In genomic region chr5:91556-92263, GRCh38 we compare ENCODE assay signal across 8 cellular contexts.
DNase-seq lines count a peak whose midpoint lies in the region; ATAC-seq and TF ChIP-seq lines count a peak whose summit lies in the region.

Gene PLEKHG4B (plus strand): TSS chr5:92168. CDS start chr5:92232, 64 bp downstream.

- peaks cover 46% of the 10 kb centered on the region for H3K27me3 Mint-ChIP-seq in nephron progenitor cell (ENCODE audit: low read depth, poor library complexity)

- peaks cover 15% of the 10 kb centered on the region for H3K36me3 Mint-ChIP-seq in nephron progenitor cell (ENCODE audit: low read depth)

- no peaks in the 10 kb centered on the region for H3K36me3 ChIP-seq in brain microvascular endothelial cell (replicated peaks)

- H3K27ac ChIP-seq in brain microvascular endothelial cell, result no peak within 1 kb of the TSS
- H3K27ac ChIP-seq in substantia nigra (ENCODE audit: low read depth, low read length, poor library complexity, severe bottlenecking), result no peak within 1 kb of the TSS

- H3K27ac Mint-ChIP-seq in nephron progenitor cell, result peak within 1 kb of the TSS; percentile 25

- ATAC-seq in HG03342 (IDR thresholded peaks at IDR 0.05; ENCODE audit: unreplicated experiment), result no peak

- in situ Hi-C loops in brain microvascular endothelial cell (cut with HindIII; ENCODE audit: low pct_ligation_motif_present, low sequenced_read_pairs), result no loop called here

- DNase-seq in GDM1 (lab: John Stamatoyannopoulos, UW), result peak; percentile 21
- DNase-seq in NCI-H1930 (lab: John Stamatoyannopoulos, UW), result peak; percentile 32 to 76
- no peak for DNase-seq in brain microvascular endothelial cell
- peak; percentile 85 for DNase-seq in nephron progenitor cell
- DNase-seq in stimulated activated CD4-positive, alpha-beta T cell treated with anti-CD3 and anti-CD28 coated beads, Interleukin-4, amount 100 ng/mL, for 1 hour, result no peak
- no peak for DNase-seq in substantia nigra (lab: John Stamatoyannopoulos, UW)
- DNase-seq in anterior cingulate cortex (lab: John Stamatoyannopoulos, UW), result no peak

- H3K27me3 ChIP-seq in brain microvascular endothelial cell (replicated peaks), result peaks cover 55% of the 10 kb centered on the region

- peaks cover 22% of the 10 kb centered on the region for H3K4me1 Mint-ChIP-seq in nephron progenitor cell

- TF ChIP-seq CTCF in brain microvascular endothelial cell (IDR thresholded peaks at IDR 0.05; ENCODE audit: low read depth, low read length, missing control alignments), result no peak
- TF ChIP-seq CTCF in nephron progenitor cell (IDR thresholded peaks at IDR 0.05), result no peak

- H3K9me3 Mint-ChIP-seq in nephron progenitor cell, result no peaks in the 10 kb centered on the region

- peak within 1 kb of the TSS; percentile 40 for H3K4me3 ChIP-seq in brain microvascular endothelial cell (ENCODE audit: low read depth, low read length)

- H3K4me3 Mint-ChIP-seq in nephron progenitor cell, result peak within 1 kb of the TSS; percentile 87

Comparison
In these comparisons a context has a peak if more than half of its experiments do, and no peak if none do; other contexts are left out.
1. DNase-seq: peak in GDM1 (single experiment), NCI-H1930 (2 of 2) and nephron progenitor cell (single experiment); none in brain microvascular endothelial cell (single experiment), stimulated activated CD4-positive, alpha-beta T cell treated with anti-CD3 and anti-CD28 coated beads, Interleukin-4, amount 100 ng/mL, for 1 hour (single experiment), substantia nigra (0 of 49) and anterior cingulate cortex (0 of 58).